ENCODE assay signal across 8 cellular contexts in genomic region chr6:69796627-69797390, GRCh38. TPM values are rescaled to one million over a fixed set of nuclear protein-coding genes. Genes with fewer than 3 reads are reported as not detected.
DNase-seq lines count a peak whose midpoint lies in the region; ATAC-seq, FAIRE-seq and TF ChIP-seq lines count a peak whose summit lies in the region.

LMBRD1 (minus strand) TSS chr6:69797010; CDS start chr6:69796881, 129 bp downstream.

- no peaks in the 10 kb centered on the region for H3K27me3 Mint-ChIP-seq in activated naive CD8-positive, alpha-beta T cell treated with anti-CD3 and anti-CD28 coated beads, Interleukin-2, amount 50 U/mL, for 24 hours

- H3K4me1 Mint-ChIP-seq in activated naive CD8-positive, alpha-beta T cell treated with anti-CD3 and anti-CD28 coated beads, Interleukin-2, amount 50 U/mL, for 24 hours, result peaks cover 53% of the 10 kb centered on the region

- peak within 1 kb of the TSS; percentile 95 for H3K4me3 Mint-ChIP-seq in activated naive CD8-positive, alpha-beta T cell treated with anti-CD3 and anti-CD28 coated beads, Interleukin-2, amount 50 U/mL, for 24 hours

- no peaks in the 10 kb centered on the region for H3K36me3 Mint-ChIP-seq in activated naive CD8-positive, alpha-beta T cell treated with anti-CD3 and anti-CD28 coated beads, Interleukin-2, amount 50 U/mL, for 24 hours (ENCODE audit: low read depth)

- DNase-seq in NCI-H1417 (lab: John Stamatoyannopoulos, UW) (peak; percentile 89 to 95 (median 92)), SW 1271 (lab: John Stamatoyannopoulos, UW) (peak; percentile 83 to 90), Right ventricle myocardium superior (peak; percentile 99), pancreas (peak; percentile 96 to 100 (median 99)), tibial artery (peak; percentile 97 to 98)
- peak; percentile 99 for DNase-seq in activated naive CD8-positive, alpha-beta T cell treated with anti-CD3 and anti-CD28 coated beads, Interleukin-2, amount 50 U/mL, for 24 hours

- peak; percentile 17 for FAIRE-seq in pancreas (lab: Jason Lieb, UNC)

- peak; percentile 100 for TF ChIP-seq CTCF in GM12874 (IDR thresholded peaks at IDR 0.05; ENCODE audit: insufficient read depth, low read depth, low read length)
- peak; percentile 72 to 86 (median 80) for TF ChIP-seq CTCF in pancreas (IDR thresholded peaks at IDR 0.05)
- TF ChIP-seq CTCF in tibial artery (IDR thresholded peaks at IDR 0.05), result peak; percentile 60 to 66

- intact Hi-C loops in Right ventricle myocardium superior (cut with DNase I), result no loop called here
- intact Hi-C loops in pancreas (cut with DNase I), result no loop called here
- intact Hi-C loops in tibial artery (cut with DNase I; ENCODE audit: low total_unique reads), result no loop called here

- ATAC-seq in HG02763 (IDR thresholded peaks at IDR 0.05; ENCODE audit: unreplicated experiment) (peak; percentile 93), Right ventricle myocardium superior (ENCODE audit: poor library complexity) (peak; percentile 97), pancreas (peak; percentile 91 to 96 (median 93))
- peak; percentile 97 for ATAC-seq in activated naive CD8-positive, alpha-beta T cell treated with anti-CD3 and anti-CD28 coated beads, Interleukin-2, amount 50 U/mL, for 24 hours

- H3K4me3 ChIP-seq in pancreas, result peak within 1 kb of the TSS; percentile 50 to 82 (median 64)
- peak within 1 kb of the TSS; percentile 70 to 73 for H3K4me3 ChIP-seq in tibial artery

- H3K4me1 ChIP-seq in pancreas, result peaks cover 5 to 22% (median 18%) of the 10 kb centered on the region in 3 donors
- peaks cover 0 to 33% (median 20%) of the 10 kb centered on the region in 4 donors for H3K4me1 ChIP-seq in tibial artery

- H3K27ac ChIP-seq in pancreas, result peak within 1 kb of the TSS; percentile 97 to 98 (median 98)
- peak within 1 kb of the TSS; percentile 93 to 96 for H3K27ac ChIP-seq in tibial artery

- H3K9me3 ChIP-seq in pancreas, result no peaks in the 10 kb centered on the region
- H3K9me3 ChIP-seq in tibial artery, result no peaks in the 10 kb centered on the region

- no peaks in the 10 kb centered on the region for H3K27me3 ChIP-seq in pancreas
- no peaks in the 10 kb centered on the region for H3K27me3 ChIP-seq in tibial artery

- H3K27ac Mint-ChIP-seq in activated naive CD8-positive, alpha-beta T cell treated with anti-CD3 and anti-CD28 coated beads, Interleukin-2, amount 50 U/mL, for 24 hours, result peak within 1 kb of the TSS; percentile 91

- no peaks in the 10 kb centered on the region for H3K36me3 ChIP-seq in pancreas
- no peaks in the 10 kb centered on the region for H3K36me3 ChIP-seq in tibial artery

- 1% methylated on average over 38 to 40 of the region's 40 CpGs for WGBS in pancreas, 2 donors

- H3K9me3 Mint-ChIP-seq in activated naive CD8-positive, alpha-beta T cell treated with anti-CD3 and anti-CD28 coated beads, Interleukin-2, amount 50 U/mL, for 24 hours, result no peaks in the 10 kb centered on the region

RNA-seq across cellular contexts. Expression of gene LMBRD1, which starts in this region (rescaled TPM):
- total RNA-seq in Right ventricle myocardium superior (46.3 TPM), pancreas (10 to 100 TPM; 32.4 to 42.9 (median 38.7) TPM)
- 10 to 100 TPM; 16.5 to 50.5 TPM for polyA plus RNA-seq in pancreas

Comparison
In these comparisons a context has a peak if more than half of its experiments do, and no peak if none do; other contexts are left out.
1. Peak in every context shown above with its lines: DNase-seq, ATAC-seq, H3K4me3 ChIP-seq and H3K27ac ChIP-seq.